ENCODE assay signal across 7 cellular contexts in genomic region chr15:74935193-74935592, GRCh38. TPM values are rescaled to one million over a fixed set of nuclear protein-coding genes. Genes with fewer than 3 reads are reported as not detected.
DNase-seq lines count a peak whose midpoint lies in the region; ATAC-seq, FAIRE-seq and TF ChIP-seq lines count a peak whose summit lies in the region.
"Not testable (repeated sequence)": the region's sequence is repeated elsewhere in the genome, so short reads cannot be mapped to it uniquely, and the experiment has no call there.

No MANE protein-coding gene starts in this region.

- peak overlapping the region; percentile 33 for H3K27ac Mint-ChIP-seq in activated CD8-positive, alpha-beta memory T cell treated with anti-CD3 and anti-CD28 coated beads, Interleukin-2, amount 10 ng/mL, durations not matched to agents 7 days and 5 days
- peak overlapping the region in 3 of 6 donors; percentile 34 to 64 (median 57) for H3K27ac Mint-ChIP-seq in immature natural killer cell
- not testable (repeated sequence) for H3K27ac Mint-ChIP-seq in osteocyte (ENCODE audit: unreplicated experiment)

- not testable (repeated sequence) for H3K27ac ChIP-seq in MM.1S (ENCODE audit: low read length)

- H3K9me2 ChIP-seq in MM.1S (replicated peaks; ENCODE audit: insufficient read depth, low read length) = not testable (repeated sequence)

- peak overlapping the region; percentile 7; the same call in 1 of the 2 replicates for H3K4me2 ChIP-seq in MM.1S (ENCODE audit: low read depth, low read length)

- DNase-seq in D721Med (ENCODE audit: insufficient read length, low spot score); MM.1S; activated CD8-positive, alpha-beta memory T cell treated with anti-CD3 and anti-CD28 coated beads, Interleukin-2, amount 10 ng/mL, durations not matched to agents 7 days and 5 days; cardiac fibroblast (ENCODE audit: low read depth in 2 of 2); immature natural killer cell; osteocyte (ENCODE audit: extremely low spot score, unreplicated experiment): not testable (repeated sequence)
- DNase-seq in SK-MEL-5 (ENCODE audit: low read depth, low spot score) = peak; percentile 29

- not testable (repeated sequence) for H3K36me3 ChIP-seq in MM.1S (replicated peaks; ENCODE audit: insufficient read depth, low read length)

- H3K4me3 Mint-ChIP-seq in activated CD8-positive, alpha-beta memory T cell treated with anti-CD3 and anti-CD28 coated beads, Interleukin-2, amount 10 ng/mL, durations not matched to agents 7 days and 5 days = peak overlapping the region; percentile 57
- H3K4me3 Mint-ChIP-seq in immature natural killer cell (peak overlapping the region; percentile 28 to 64 (median 49)), osteocyte (ENCODE audit: unreplicated experiment) (peak overlapping the region; percentile 29)

- TF ChIP-seq CTCF in D721Med (IDR thresholded peaks at IDR 0.05; ENCODE audit: insufficient read depth, missing control alignments) = peak; percentile 23
- not testable (repeated sequence) for TF ChIP-seq CTCF in MM.1S (IDR thresholded peaks at IDR 0.05; ENCODE audit: low read length)
- peak; percentile 4 for TF ChIP-seq CTCF in cardiac fibroblast (IDR thresholded peaks at IDR 0.05; ENCODE audit: low read depth, low read length)
- TF ChIP-seq CTCF in osteocyte (IDR thresholded peaks at IDR 0.05) = peak; percentile 19

- ATAC-seq in activated CD8-positive, alpha-beta memory T cell treated with anti-CD3 and anti-CD28 coated beads, Interleukin-2, amount 10 ng/mL, durations not matched to agents 7 days and 5 days = not testable (repeated sequence)

- not testable (repeated sequence) for H3K9me3 Mint-ChIP-seq in activated CD8-positive, alpha-beta memory T cell treated with anti-CD3 and anti-CD28 coated beads, Interleukin-2, amount 10 ng/mL, durations not matched to agents 7 days and 5 days (ENCODE audit: low read depth); immature natural killer cell; osteocyte (ENCODE audit: unreplicated experiment)

- H3K9ac ChIP-seq in MM.1S (ENCODE audit: low read length) = not testable (repeated sequence)

- not testable (repeated sequence) for H3K27me3 ChIP-seq in MM.1S (replicated peaks; ENCODE audit: insufficient read depth, low read length)

- H3K4me1 Mint-ChIP-seq in activated CD8-positive, alpha-beta memory T cell treated with anti-CD3 and anti-CD28 coated beads, Interleukin-2, amount 10 ng/mL, durations not matched to agents 7 days and 5 days = peaks cover 47% of the 10 kb centered on the region
- peaks cover 35 to 40% of the 10 kb centered on the region in 2 donors for H3K4me1 Mint-ChIP-seq in immature natural killer cell
- peaks cover 19% of the 10 kb centered on the region for H3K4me1 Mint-ChIP-seq in osteocyte (ENCODE audit: unreplicated experiment)

- H3K79me2 ChIP-seq in MM.1S (ENCODE audit: low read length) = peaks cover 76% of the 10 kb centered on the region

- CTCF ChIA-PET in activated CD8-positive, alpha-beta memory T cell treated with anti-CD3 and anti-CD28 coated beads, Interleukin-2, amount 10 ng/mL, durations not matched to agents 7 days and 5 days (lab: Charles Lee) = interaction anchor here (0.6 to 2.7 kb wide), 4 partner anchors 29 to 395 kb away, joined by 3 to 7 read pairs (median 4); partner anchors contain the start of gene FAM219B

- H3K4me3 ChIP-seq in MM.1S (ENCODE audit: low read length); cardiac fibroblast (replicated peaks in 1 of 2; ENCODE audit: low read depth in 2 of 2, low read length in 2 of 2): not testable (repeated sequence)

- peaks cover 22% of the 10 kb centered on the region for H3K4me1 ChIP-seq in MM.1S (ENCODE audit: low read length)

- not testable (repeated sequence) for H2AFZ ChIP-seq in MM.1S (ENCODE audit: low read length)

- not testable (repeated sequence) for FAIRE-seq in D721Med (lab: Jason Lieb, UNC)

- not testable (repeated sequence) for H3K9me3 ChIP-seq in MM.1S (replicated peaks; ENCODE audit: insufficient read depth, low read length)

- not testable (repeated sequence) for H4K20me1 ChIP-seq in MM.1S (ENCODE audit: insufficient read depth, low read length)

- in situ Hi-C loops in SK-MEL-5 (cut with HindIII; ENCODE audit: low pct_unique_long_range_greater_than_20kb, low sequenced_read_pairs) = not testable (repeated sequence)

- H3K27me3 Mint-ChIP-seq in activated CD8-positive, alpha-beta memory T cell treated with anti-CD3 and anti-CD28 coated beads, Interleukin-2, amount 10 ng/mL, durations not matched to agents 7 days and 5 days; immature natural killer cell (ENCODE audit: low read depth in 3 of 3); osteocyte (ENCODE audit: unreplicated experiment): not testable (repeated sequence)

- H3F3A ChIP-seq in MM.1S (ENCODE audit: insufficient read depth, low read length) = peaks cover 16% of the 10 kb centered on the region

- peaks cover 31% of the 10 kb centered on the region for H3K36me3 Mint-ChIP-seq in activated CD8-positive, alpha-beta memory T cell treated with anti-CD3 and anti-CD28 coated beads, Interleukin-2, amount 10 ng/mL, durations not matched to agents 7 days and 5 days
- H3K36me3 Mint-ChIP-seq in immature natural killer cell; osteocyte (ENCODE audit: unreplicated experiment): not testable (repeated sequence)

RNA-seq across cellular contexts. Expression of gene COX5A, which starts 2.7 kb away (rescaled TPM):
- total RNA-seq in SK-MEL-5 (2014; rRNA removed; shearing (Covaris generic)) = 124 and 133 TPM in 2 replicates
- 314 and 318 TPM in 2 replicates for polyA plus RNA-seq in SK-MEL-5 (2015; cell fraction: cytosol; rRNA removed)
- polyA plus RNA-seq in SK-MEL-5 (2015; cell fraction: nucleus; rRNA removed) = 50.5 and 110 TPM in 2 replicates
- total RNA-seq in activated CD8-positive, alpha-beta memory T cell treated with anti-CD3 and anti-CD28 coated beads, Interleukin-2, amount 10 ng/mL, durations not matched to agents 7 days and 5 days = 100 to 1,000 TPM; 322 to 326 TPM
- polyA plus RNA-seq in immature natural killer cell = 100 to 1,000 TPM; 373 to 458 (median 447) TPM
- total RNA-seq in osteocyte = 152 and 154 TPM in 2 replicates

RNA-seq across cellular contexts. Expression of gene RPP25, which starts 21.4 kb away (rescaled TPM):
- 1.4 and 1.9 TPM in 2 replicates for total RNA-seq in SK-MEL-5 (2014; rRNA removed; shearing (Covaris generic))
- 0.94 and 1.3 TPM in 2 replicates for polyA plus RNA-seq in SK-MEL-5 (2015; cell fraction: cytosol; rRNA removed)
- 0.07 TPM in 1 of 2 replicates, not detected in the other for polyA plus RNA-seq in SK-MEL-5 (2015; cell fraction: nucleus; rRNA removed)
- total RNA-seq in activated CD8-positive, alpha-beta memory T cell treated with anti-CD3 and anti-CD28 coated beads, Interleukin-2, amount 10 ng/mL, durations not matched to agents 7 days and 5 days = 1 to 10 TPM; 6.8 to 7.5 TPM
- 1 to 10 TPM; 1.4 to 3.1 (median 2.1) TPM for polyA plus RNA-seq in immature natural killer cell
- total RNA-seq in osteocyte = 19.8 and 20.1 TPM in 2 replicates

RNA-seq across cellular contexts. Expression of gene FAM219B, which starts 28.5 kb away (rescaled TPM):
- total RNA-seq in SK-MEL-5 (2014; rRNA removed; shearing (Covaris generic)) = 38.4 and 41.2 TPM in 2 replicates
- 29.4 and 44.2 TPM in 2 replicates for polyA plus RNA-seq in SK-MEL-5 (2015; cell fraction: cytosol; rRNA removed)
- 143 and 182 TPM in 2 replicates for polyA plus RNA-seq in SK-MEL-5 (2015; cell fraction: nucleus; rRNA removed)
- 100 to 1,000 TPM in 1 of 2 experiments, 10 to 100 TPM in 1; 95.2 to 119 TPM for total RNA-seq in activated CD8-positive, alpha-beta memory T cell treated with anti-CD3 and anti-CD28 coated beads, Interleukin-2, amount 10 ng/mL, durations not matched to agents 7 days and 5 days
- 10 to 100 TPM in 2 of 3 donors, 1 to 10 TPM in 1; 9.5 to 29.6 (median 24.8) TPM for polyA plus RNA-seq in immature natural killer cell
- 70.4 and 76.5 TPM in 2 replicates for total RNA-seq in osteocyte

RNA-seq across cellular contexts. Expression of gene MPI, which starts 45.4 kb away (rescaled TPM):
- total RNA-seq in SK-MEL-5 (2014; rRNA removed; shearing (Covaris generic)) = 70.2 and 93.5 TPM in 2 replicates
- 40.0 and 62.0 TPM in 2 replicates for polyA plus RNA-seq in SK-MEL-5 (2015; cell fraction: cytosol; rRNA removed)
- 60.3 and 84.5 TPM in 2 replicates for polyA plus RNA-seq in SK-MEL-5 (2015; cell fraction: nucleus; rRNA removed)
- total RNA-seq in activated CD8-positive, alpha-beta memory T cell treated with anti-CD3 and anti-CD28 coated beads, Interleukin-2, amount 10 ng/mL, durations not matched to agents 7 days and 5 days = 10 to 100 TPM; 52.8 to 59.0 TPM
- polyA plus RNA-seq in immature natural killer cell = 10 to 100 TPM; 38.3 to 42.0 (median 40.9) TPM
- total RNA-seq in osteocyte = 30.1 TPM in 2 replicates
